Comparison of ENCODE assay signal across 41 cellular contexts in genomic region chr7:130689683-130690082, GRCh38. TPM values are rescaled to one million over a fixed set of nuclear protein-coding genes. Genes with fewer than 3 reads are reported as not detected.
"Had no signal": no experiment of that assay in that cellular context is flagged by ENCODE, and none has a peak within 500 bp of the region (broad histone marks: within the 10 kb centered on the region; RNA-seq: fewer than 3 reads in every experiment).

No MANE protein-coding gene starts in this region.

- DNase-seq: activated CD4-positive, alpha-beta memory T cell treated with anti-CD3 and anti-CD28 coated beads for 36 hours; activated CD4-positive, alpha-beta T cell treated with anti-CD3 and anti-CD28 coated beads for 1 hour; activated CD4-positive, alpha-beta T cell treated with anti-CD3 and anti-CD28 coated beads for 36 hours; activated CD4-positive, alpha-beta T cell treated with anti-CD3 and anti-CD28 coated beads for 48 hours; activated CD4-positive, alpha-beta T cell treated with anti-CD3 and anti-CD28 coated beads, Interleukin-2, amount 50 U/mL, for 1 hour; activated CD4-positive, alpha-beta T cell treated with anti-CD3 and anti-CD28 coated beads, Interleukin-2, amount 50 U/mL, for 4 hours; activated CD4-positive, CD25-positive, alpha-beta regulatory T cell; activated CD8-positive, alpha-beta memory T cell treated with anti-CD3 and anti-CD28 coated beads, Interleukin-2, amount 50 U/mL, for 4 hours; activated CD8-positive, alpha-beta T cell treated with anti-CD3 and anti-CD28 coated beads for 36 hours; activated effector memory CD4-positive, alpha-beta T cell treated with anti-CD3 and anti-CD28 coated beads, Interleukin-2, amount 50 U/mL, for 16 hours; activated gamma-delta T cell treated with Interleukin-2 at 50 U/mL for 16 hours; activated naive CD4-positive, alpha-beta T cell; activated naive CD4-positive, alpha-beta T cell treated with anti-CD3 and anti-CD28 coated beads for 36 hours; activated naive CD4-positive, alpha-beta T cell treated with anti-CD3 and anti-CD28 coated beads, Interleukin-2, amount 50 U/mL, for 16 hours; activated naive CD8-positive, alpha-beta T cell treated with anti-CD3 and anti-CD28 coated beads for 36 hours; activated T-cell treated with anti-CD3 and anti-CD28 coated beads for 4 hours; activated T-cell treated with anti-CD3 and anti-CD28 coated beads, Interleukin-2, amount 50 U/mL, for 1 hour; activated T-cell treated with anti-CD3 and anti-CD28 coated beads, Interleukin-2, amount 50 U/mL, for 4 hours; activated T-cell treated with anti-CD3 and anti-CD28 coated beads, Interleukin-2, amount 50 U/mL, for 72 hours; adrenal gland; amniotic stem cell; aorta; body of pancreas; brain microvascular endothelial cell; central memory CD4-positive, alpha-beta T cell; T-helper 1 cell; T-helper 2 cell; T-helper 9 cell; WERI-Rb-1 had no signal

- H3K36me3 Mint-ChIP-seq: activated CD4-positive, alpha-beta memory T cell treated with anti-CD3 and anti-CD28 coated beads for 36 hours had no signal

- H3K27ac ChIP-seq: adrenal gland, body of pancreas, brain microvascular endothelial cell, breast epithelium, WERI-Rb-1 had no signal

- ATAC-seq: activated CD4-positive, alpha-beta T cell treated with anti-CD3 and anti-CD28 coated beads for 36 hours; activated CD4-positive, CD25-positive, alpha-beta regulatory T cell treated with anti-CD3 and anti-CD28 coated beads, Interleukin-2, amount 50 U/mL, for 24 hours; activated CD8-positive, alpha-beta T cell treated with anti-CD3 and anti-CD28 coated beads for 36 hours; activated naive CD4-positive, alpha-beta T cell treated with anti-CD3 and anti-CD28 coated beads, Interleukin-2, amount 50 U/mL, for 72 hours; activated T-cell treated with anti-CD3 and anti-CD28 coated beads, Interleukin-2, amount 50 U/mL, for 4 hours; activated T-cell treated with anti-CD3 and anti-CD28 coated beads, Interleukin-2, amount 50 U/mL, for 72 hours; activated T-helper 17 cell treated with anti-CD3 and anti-CD28 coated beads, Interleukin-2, amount 50 U/mL, for 72 hours; body of pancreas; WTC11 had no signal

- H3K4me1 Mint-ChIP-seq: activated CD4-positive, alpha-beta T cell treated with anti-CD3 and anti-CD28 coated beads for 36 hours; activated naive CD8-positive, alpha-beta T cell treated with anti-CD3 and anti-CD28 coated beads for 36 hours; activated T-helper 17 cell treated with anti-CD3 and anti-CD28 coated beads, Interleukin-2, amount 50 U/mL, for 72 hours had no signal

- H3K4me3 ChIP-seq: adrenal gland, body of pancreas, breast epithelium had no signal

- H3K9me3 ChIP-seq: adrenal gland, body of pancreas had no signal

- H3K27me3 Mint-ChIP-seq: activated CD4-positive, alpha-beta memory T cell treated with anti-CD3 and anti-CD28 coated beads for 36 hours; activated CD4-positive, alpha-beta T cell treated with anti-CD3 and anti-CD28 coated beads for 36 hours; activated naive CD8-positive, alpha-beta T cell treated with anti-CD3 and anti-CD28 coated beads for 36 hours; activated T-helper 17 cell treated with anti-CD3 and anti-CD28 coated beads, Interleukin-2, amount 50 U/mL, for 72 hours had no signal

- H3K36me3 ChIP-seq: adrenal gland, brain microvascular endothelial cell, breast epithelium, WERI-Rb-1 had no signal

- H3K27ac Mint-ChIP-seq: activated CD4-positive, alpha-beta memory T cell treated with anti-CD3 and anti-CD28 coated beads for 36 hours; activated CD4-positive, alpha-beta T cell treated with anti-CD3 and anti-CD28 coated beads for 36 hours; activated CD8-positive, alpha-beta T cell treated with anti-CD3 and anti-CD28 coated beads for 36 hours; activated naive CD4-positive, alpha-beta T cell treated with anti-CD3 and anti-CD28 coated beads for 36 hours; activated naive CD4-positive, alpha-beta T cell treated with anti-CD3 and anti-CD28 coated beads, Interleukin-2, amount 50 U/mL, for 72 hours; activated naive CD8-positive, alpha-beta T cell treated with anti-CD3 and anti-CD28 coated beads for 36 hours; activated T-cell treated with anti-CD3 and anti-CD28 coated beads, Interleukin-2, amount 50 U/mL, for 72 hours; activated T-helper 1 cell treated with anti-CD3 and anti-CD28 coated beads, Interleukin-12 subunit alpha, Interleukin-12 subunit beta, Interleukin-2, Interleukin-4 antibody, amounts not matched to agents 30 ng/mL and 10 ng/mL and 1 ng/mL, durations not matched to agents 14 hours and 24 hours and 36 hours; activated T-helper 17 cell treated with anti-CD3 and anti-CD28 coated beads, Interleukin-2, amount 50 U/mL, for 72 hours; T-helper 1 cell treated with Interleukin-12 subunit alpha and Interleukin-12 subunit beta and Interleukin-4 antibody, amounts not matched to agents 30 μg/mL and 1 μg/mL, for 36 hours; T-helper 2 cell treated with Interferon-gamma antibody and Interleukin-4, amounts not matched to agents 5 μg/mL and 100 μg/mL, for 36 hours; WTC11 had no signal

- H3K27me3 ChIP-seq: adrenal gland, body of pancreas, breast epithelium had no signal

- H3K4me3 Mint-ChIP-seq: activated CD4-positive, alpha-beta memory T cell treated with anti-CD3 and anti-CD28 coated beads for 36 hours; activated CD4-positive, alpha-beta T cell treated with anti-CD3 and anti-CD28 coated beads for 36 hours; activated CD8-positive, alpha-beta T cell treated with anti-CD3 and anti-CD28 coated beads for 36 hours; activated naive CD4-positive, alpha-beta T cell treated with anti-CD3 and anti-CD28 coated beads for 36 hours; activated naive CD8-positive, alpha-beta T cell treated with anti-CD3 and anti-CD28 coated beads for 36 hours; activated T-cell treated with anti-CD3 and anti-CD28 coated beads, Interleukin-2, amount 50 U/mL, for 4 hours; activated T-cell treated with anti-CD3 and anti-CD28 coated beads, Interleukin-2, amount 50 U/mL, for 72 hours; activated T-helper 1 cell treated with anti-CD3 and anti-CD28 coated beads, Interleukin-12 subunit alpha, Interleukin-12 subunit beta, Interleukin-2, Interleukin-4 antibody, amounts not matched to agents 30 ng/mL and 10 ng/mL and 1 ng/mL, durations not matched to agents 14 hours and 24 hours and 36 hours; activated T-helper 17 cell treated with anti-CD3 and anti-CD28 coated beads, Interleukin-2, amount 50 U/mL, for 72 hours; T-helper 1 cell treated with Interleukin-12 subunit alpha and Interleukin-12 subunit beta and Interleukin-4 antibody, amounts not matched to agents 30 μg/mL and 1 μg/mL, for 36 hours; T-helper 2 cell treated with Interferon-gamma antibody and Interleukin-4, amounts not matched to agents 5 μg/mL and 100 μg/mL, for 36 hours; WTC11 had no signal

- H3K4me1 ChIP-seq: adrenal gland, body of pancreas, breast epithelium had no signal

RNA-seq across cellular contexts. Expression of gene TSGA13, which starts 3.3 kb away (rescaled TPM):
- total RNA-seq: activated CD4-positive, alpha-beta memory T cell treated with anti-CD3 and anti-CD28 coated beads for 36 hours; activated CD4-positive, alpha-beta T cell treated with anti-CD3 and anti-CD28 coated beads for 36 hours; activated CD8-positive, alpha-beta memory T cell treated with anti-CD3 and anti-CD28 coated beads for 36 hours; activated CD8-positive, alpha-beta T cell treated with anti-CD3 and anti-CD28 coated beads for 36 hours; activated naive CD4-positive, alpha-beta T cell treated with anti-CD3 and anti-CD28 coated beads for 36 hours; activated naive CD4-positive, alpha-beta T cell treated with anti-CD3 and anti-CD28 coated beads, Interleukin-2, amount 50 U/mL, for 72 hours; activated naive CD8-positive, alpha-beta T cell treated with anti-CD3 and anti-CD28 coated beads for 36 hours; activated T-cell treated with anti-CD3 and anti-CD28 coated beads, Interleukin-2, amount 50 U/mL, for 4 hours; activated T-cell treated with anti-CD3 and anti-CD28 coated beads, Interleukin-2, amount 50 U/mL, for 72 hours; activated T-helper 1 cell treated with anti-CD3 and anti-CD28 coated beads, Interleukin-12 subunit alpha, Interleukin-12 subunit beta, Interleukin-2, Interleukin-4 antibody, amounts not matched to agents 30 ng/mL and 10 ng/mL and 1 ng/mL, durations not matched to agents 14 hours and 24 hours and 36 hours; activated T-helper 17 cell treated with anti-CD3 and anti-CD28 coated beads, Interleukin-2, amount 50 U/mL, for 72 hours; adrenal gland; aorta; astrocyte; body of pancreas; breast epithelium; cardiac septum; cerebellum; WTC11 had no signal
- polyA plus RNA-seq: adrenal gland, aorta had no signal

RNA-seq across cellular contexts. Expression of gene KLF14, which starts 44.3 kb away (rescaled TPM):
- total RNA-seq: activated CD4-positive, alpha-beta memory T cell treated with anti-CD3 and anti-CD28 coated beads for 36 hours; activated CD4-positive, alpha-beta T cell treated with anti-CD3 and anti-CD28 coated beads for 36 hours; activated CD8-positive, alpha-beta memory T cell treated with anti-CD3 and anti-CD28 coated beads for 36 hours; activated CD8-positive, alpha-beta T cell treated with anti-CD3 and anti-CD28 coated beads for 36 hours; activated naive CD4-positive, alpha-beta T cell treated with anti-CD3 and anti-CD28 coated beads for 36 hours; activated naive CD4-positive, alpha-beta T cell treated with anti-CD3 and anti-CD28 coated beads, Interleukin-2, amount 50 U/mL, for 72 hours; activated naive CD8-positive, alpha-beta T cell treated with anti-CD3 and anti-CD28 coated beads for 36 hours; activated T-cell treated with anti-CD3 and anti-CD28 coated beads, Interleukin-2, amount 50 U/mL, for 4 hours; activated T-helper 1 cell treated with anti-CD3 and anti-CD28 coated beads, Interleukin-12 subunit alpha, Interleukin-12 subunit beta, Interleukin-2, Interleukin-4 antibody, amounts not matched to agents 30 ng/mL and 10 ng/mL and 1 ng/mL, durations not matched to agents 14 hours and 24 hours and 36 hours; activated T-helper 17 cell treated with anti-CD3 and anti-CD28 coated beads, Interleukin-2, amount 50 U/mL, for 72 hours; cardiac septum; cerebellum; WTC11 had no signal
- polyA plus RNA-seq: aorta had no signal
